8 cellular contexts compared by ENCODE assay signal in the genomic region with DNA sequence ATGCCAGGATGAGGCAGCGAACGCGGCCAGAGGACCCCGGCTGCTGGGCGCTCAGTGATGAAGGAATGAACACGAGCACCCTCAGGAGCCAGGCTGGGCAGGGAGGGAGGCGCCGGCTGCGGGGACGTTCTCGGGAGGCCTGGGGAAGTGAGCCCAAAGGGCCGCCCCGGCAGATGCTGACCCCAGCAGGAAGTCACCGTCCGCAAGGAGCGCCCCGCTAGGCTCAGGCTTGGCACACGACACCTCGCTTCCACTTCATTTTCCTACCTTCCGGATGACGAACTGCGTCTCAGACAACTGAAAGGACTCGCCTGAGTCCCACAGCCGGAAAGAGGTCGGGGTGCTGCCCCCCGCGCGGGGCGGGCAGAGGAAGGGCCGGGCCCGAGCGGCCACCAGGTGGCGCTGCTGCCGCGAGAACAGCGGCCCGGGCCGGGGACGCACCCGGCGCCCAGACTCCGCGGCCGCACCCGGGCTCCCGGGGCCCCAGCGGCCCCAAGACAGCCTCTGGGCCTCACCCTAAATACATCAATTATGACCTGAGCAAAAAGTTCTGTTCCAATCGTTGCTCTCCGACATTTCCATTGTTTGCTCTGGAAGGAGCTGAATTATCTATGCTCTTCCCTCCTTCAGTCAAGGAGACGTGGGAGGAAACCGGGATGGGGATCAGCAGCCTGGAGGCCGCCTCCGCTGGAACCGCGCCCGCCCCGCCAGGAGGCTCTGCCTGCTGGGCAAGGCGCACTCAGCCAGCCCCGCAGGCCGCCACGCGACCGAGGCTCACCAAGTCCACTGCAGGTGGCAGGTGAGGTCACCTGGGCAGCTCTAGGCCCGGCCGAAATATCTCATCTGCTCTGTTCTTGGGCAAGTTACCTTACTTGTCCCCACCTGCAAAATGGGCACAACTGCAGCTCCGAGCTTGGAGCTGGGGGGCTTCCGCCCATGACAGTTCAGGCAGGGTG.
DNase-seq lines count a peak whose midpoint lies in the region; ATAC-seq, FAIRE-seq and TF ChIP-seq lines count a peak whose summit lies in the region.

No MANE protein-coding gene starts in this region.

- H3K4me1 ChIP-seq in BLaER1 treated with 17β-estradiol and CSF1 and Interleukin-3, amounts not matched to agents 10 nM and 100 nM = peaks cover 9 to 20% (median 15%) of the 10 kb centered on the region in 10 experiments

- peak in 2 of 3 donors; percentile 88 to 94 for TF ChIP-seq CTCF in omental fat pad (IDR thresholded peaks at IDR 0.05)

- H3K9ac ChIP-seq in BLaER1 treated with 17β-estradiol and CSF1 and Interleukin-3, amounts not matched to agents 10 nM and 100 nM = peak overlapping the region; percentile 2 to 66 (median 59); a peak in 20 of 22 replicates

- H3K27me3 ChIP-seq in BLaER1 treated with 17β-estradiol and CSF1 and Interleukin-3, amounts not matched to agents 10 nM and 100 nM = no peaks in the 10 kb centered on the region

- H4K20me1 ChIP-seq in BLaER1 treated with 17β-estradiol and CSF1 and Interleukin-3, amounts not matched to agents 10 nM and 100 nM = no peaks in the 10 kb centered on the region; a peak in 2 of 22 replicates

- peak overlapping the region; percentile 71 to 89 (median 81) for H3K4me2 ChIP-seq in BLaER1 treated with 17β-estradiol and CSF1 and Interleukin-3, amounts not matched to agents 10 nM and 100 nM

- DNase-seq in NCI-H69 (lab: John Stamatoyannopoulos, UW) = peak; percentile 54
- peak; percentile 21 for DNase-seq in activated effector memory CD4-positive, alpha-beta T cell treated with Interleukin-2 at 50 U/mL for 16 hours
- DNase-seq in frontal cortex (ENCODE audit: low spot score in 2 of 2) = peak; percentile 79 to 86
- DNase-seq in omental fat pad (ENCODE audit: low spot score) = peak; percentile 32
- peak; percentile 60 for DNase-seq in superior temporal gyrus (ENCODE audit: extremely low spot score)
- DNase-seq in NCI-H526 treated with DMSO at 0.1 percent for 48 hours (lab: John Stamatoyannopoulos, UW) = no peak

- peak overlapping the region in 6 of 11 experiments; percentile 14 to 52 (median 40); a peak in 7 of 22 replicates for H3K27ac ChIP-seq in BLaER1 treated with 17β-estradiol and CSF1 and Interleukin-3, amounts not matched to agents 10 nM and 100 nM

- peak overlapping the region; percentile 8 to 63 (median 44); a peak in 15 of 20 replicates for H3K4me3 ChIP-seq in BLaER1 treated with 17β-estradiol and CSF1 and Interleukin-3, amounts not matched to agents 10 nM and 100 nM

- peaks cover 3 to 10% (median 6%) of the 10 kb centered on the region in 11 experiments; a peak in 21 of 22 replicates for H3K9me3 ChIP-seq in BLaER1 treated with 17β-estradiol and CSF1 and Interleukin-3, amounts not matched to agents 10 nM and 100 nM (replicated peaks in 1 of 11)

- no peak for FAIRE-seq in frontal cortex (lab: Jason Lieb, UNC)

- ATAC-seq in GM21526 (IDR thresholded peaks at IDR 0.05; ENCODE audit: low FRiP score, unreplicated experiment) = peak; percentile 66
- ATAC-seq in omental fat pad (ENCODE audit: low FRiP score) = peak; percentile 73

- H3K36me3 ChIP-seq in BLaER1 treated with 17β-estradiol and CSF1 and Interleukin-3, amounts not matched to agents 10 nM and 100 nM = no peaks in the 10 kb centered on the region; a peak in 1 of 22 replicates
